9 cellular contexts compared by ENCODE assay signal in genomic region chr15:62110000-62110851, GRCh38. TPM values are rescaled to one million over a fixed set of nuclear protein-coding genes. Genes with fewer than 3 reads are reported as not detected.
DNase-seq lines count a peak whose midpoint lies in the region; ATAC-seq and TF ChIP-seq lines count a peak whose summit lies in the region.
"Had no signal": no experiment of that assay in that cellular context is flagged by ENCODE, and none has a peak within 500 bp of the region (broad histone marks: within the 10 kb centered on the region; RNA-seq: fewer than 3 reads in every experiment).

No MANE protein-coding gene starts in this region.

- no peak overlapping the region for H3K4me3 Mint-ChIP-seq in activated naive CD8-positive, alpha-beta T cell treated with anti-CD3 and anti-CD28 coated beads for 36 hours

- no peak overlapping the region for H4K8ac ChIP-seq in IMR-90 (ENCODE audit: low read depth in 2 of 2, low read length in 2 of 2)

- no peak overlapping the region for H3K4me3 ChIP-seq in IMR-90 (ENCODE audit: insufficient read depth, low read depth, low read length)

- H2BK120ac ChIP-seq in IMR-90 (ENCODE audit: low read depth, low read length): no peak overlapping the region

- CTCF ChIA-PET in IMR-90 (lab: Yijun Ruan, JAX): no interaction called here

- H3K27me3 Mint-ChIP-seq in activated naive CD8-positive, alpha-beta T cell treated with anti-CD3 and anti-CD28 coated beads for 36 hours: peaks cover 9% of the 10 kb centered on the region

- no peak overlapping the region for H4K91ac ChIP-seq in IMR-90 (ENCODE audit: insufficient read depth, low read depth, low read length)

- POLR2A ChIA-PET in IMR-90 (lab: Charles Lee; ENCODE audit: unreplicated experiment): no interaction called here

- H3K14ac ChIP-seq in IMR-90 (replicated peaks; ENCODE audit: low read depth, low read length): no peak overlapping the region

- no peak overlapping the region for H3K56ac ChIP-seq in IMR-90 (ENCODE audit: extremely low read depth, insufficient read depth, low read length)

- no peaks in the 10 kb centered on the region for H3K9me3 Mint-ChIP-seq in activated naive CD8-positive, alpha-beta T cell treated with anti-CD3 and anti-CD28 coated beads for 36 hours

- H2BK5ac ChIP-seq in IMR-90 (ENCODE audit: low read depth, low read length, poor library complexity, severe bottlenecking): no peak overlapping the region

- H3K23ac ChIP-seq in IMR-90 (ENCODE audit: low read depth, low read length): no peak overlapping the region

- no peak for TF ChIP-seq CTCF in IMR-90 (conservative IDR thresholded peaks at IDR 0.05; ENCODE audit: low read depth, low read length)

- peaks cover 2% of the 10 kb centered on the region; the same call in 1 of the 2 replicates for H3K9me1 ChIP-seq in IMR-90 (ENCODE audit: insufficient read depth, low read length)

- in situ Hi-C loops in IMR-90 (cut with MboI; ENCODE audit: low sequenced_read_pairs): no loop called here

- 40% methylated on average over 2 of the region's 6 CpGs; no CpG with 5 or more reads in 1 of the 2 experiments for WGBS in IMR-90 (ENCODE audit: extremely low coverage in 2 of 2, insufficient read length in 1 of 2), 2 experiments

- no peaks in the 10 kb centered on the region for H3K79me1 ChIP-seq in IMR-90 (ENCODE audit: low read depth in 1 of 2, low read length in 2 of 2)

- no peak overlapping the region for H3K18ac ChIP-seq in IMR-90 (ENCODE audit: low read depth, low read length)

- peak; percentile 60 for DNase-seq in A172 (ENCODE audit: low spot score)
- DNase-seq in IMR-90: peak; percentile 62
- DNase-seq in activated naive CD8-positive, alpha-beta T cell treated with anti-CD3 and anti-CD28 coated beads for 36 hours: no peak
- DNase-seq in kidney glomerular epithelial cell (lab: John Stamatoyannopoulos, UW): peak; percentile 45
- DNase-seq in NOMO-1 (lab: John Stamatoyannopoulos, UW; ENCODE audit: unreplicated experiment in 2 of 2): no peak
- DNase-seq: hippocampal formation had no signal

- H3K4me1 Mint-ChIP-seq in activated naive CD8-positive, alpha-beta T cell treated with anti-CD3 and anti-CD28 coated beads for 36 hours: peaks cover 14% of the 10 kb centered on the region

- H4K5ac ChIP-seq in IMR-90 (ENCODE audit: low read depth, low read length): no peak overlapping the region

- no TSS peak for BruUV-seq in IMR-90 (replicated peaks; lab: Mats Ljungman, UMichigan)

- no peak for TF ChIP-seq POLR2A in IMR-90 (IDR thresholded peaks at IDR 0.05; ENCODE audit: low read depth, low read length)

- H3K4me2 ChIP-seq in IMR-90 (ENCODE audit: low read depth, low read length): no peak overlapping the region; the same call in 1 of the 2 replicates

- H3K27ac Mint-ChIP-seq in activated naive CD8-positive, alpha-beta T cell treated with anti-CD3 and anti-CD28 coated beads for 36 hours: peak overlapping the region; percentile 69

- H3K27me3 ChIP-seq in IMR-90 (ENCODE audit: control insufficient read depth, insufficient read depth, low read length): no peaks in the 10 kb centered on the region; the same call in 1 of the 2 replicates

- H3K9me3 ChIP-seq in IMR-90 (ENCODE audit: control insufficient read depth, insufficient read depth, low read length): no peaks in the 10 kb centered on the region

- dilution Hi-C loops in IMR-90 (cut with HindIII; ENCODE audit: low sequenced_read_pairs, unreplicated experiment): no loop called here

- no peak overlapping the region for H2AK9ac ChIP-seq in IMR-90 (replicated peaks; ENCODE audit: low read depth, low read length, poor library complexity)

- no peak overlapping the region for H3K27ac ChIP-seq in IMR-90 (ENCODE audit: insufficient read depth, low read length)

- H2AK5ac ChIP-seq in IMR-90 (ENCODE audit: low read depth, low read length): no peak overlapping the region

- no peaks in the 10 kb centered on the region for H4K20me1 ChIP-seq in IMR-90 (ENCODE audit: insufficient read depth, low read length)

- H3K9ac ChIP-seq in IMR-90 (ENCODE audit: low read depth, low read length): no peak overlapping the region

- H2BK20ac ChIP-seq in IMR-90 (ENCODE audit: low read depth, low read length): no peak overlapping the region

- H3K4me1 ChIP-seq in IMR-90 (ENCODE audit: control insufficient read depth, insufficient read depth, low read length): peaks cover 5% of the 10 kb centered on the region

- ATAC-seq in IMR-90 (ENCODE audit: low read depth) (peak; percentile 45), GM18907 (IDR thresholded peaks at IDR 0.05; ENCODE audit: unreplicated experiment) (no peak), HG03108 (IDR thresholded peaks at IDR 0.05; ENCODE audit: unreplicated experiment) (no peak), GM18502 (IDR thresholded peaks at IDR 0.05; ENCODE audit: poor library complexity, unreplicated experiment) (no peak)

- no peaks in the 10 kb centered on the region for H3K36me3 ChIP-seq in IMR-90 (ENCODE audit: control insufficient read depth, insufficient read depth, low read length)

- TF ChIP-seq RAD21 in IMR-90 (IDR thresholded peaks at IDR 0.05; ENCODE audit: low read length): no peak

- no peak overlapping the region for H3K4ac ChIP-seq in IMR-90 (ENCODE audit: low read depth, low read length)

- no peak overlapping the region for H2BK15ac ChIP-seq in IMR-90 (ENCODE audit: low read depth, low read length)

- intact Hi-C loops in IMR-90 (cut with micrococcal nuclease): no loop called here

- no peak overlapping the region for H2AFZ ChIP-seq in IMR-90 (replicated peaks; ENCODE audit: low read length, poor library complexity)

- no peaks in the 10 kb centered on the region for H3K36me3 Mint-ChIP-seq in activated naive CD8-positive, alpha-beta T cell treated with anti-CD3 and anti-CD28 coated beads for 36 hours

TF ChIP-seq in IMR-90, 13 proteins besides CTCF, POLR2A, EP300 and RAD21:
- TF ChIP-seq FOS (IDR thresholded peaks at IDR 0.05; ENCODE audit: low read depth, low read length): 0 out of 2 replicates have a peak, but pooled peaks have one; percentile 15
- no peak for TF ChIP-seq BHLHE40 (IDR thresholded peaks at IDR 0.05; ENCODE audit: low read depth, low read length)

RNA-seq across cellular contexts. Expression of gene C2CD4A, which starts 43.4 kb away (rescaled TPM):
- total RNA-seq in A172 (2014; rRNA removed; shearing (Covaris generic)): 0.26 TPM in 1 of 2 replicates, not detected in the other
- not detected in 2 replicates for total RNA-seq in IMR-90 (2012; rRNA removed)
- not detected in 2 replicates for polyA plus RNA-seq in IMR-90 (2012; rRNA removed)
- polyA plus RNA-seq in IMR-90 (2012; cell fraction: cytosol; rRNA removed): not detected in 2 replicates
- polyA plus RNA-seq in IMR-90 (2012; cell fraction: nucleus; rRNA removed; ENCODE audit: low replicate concordance): not detected in 2 replicates
- total RNA-seq in activated naive CD8-positive, alpha-beta T cell treated with anti-CD3 and anti-CD28 coated beads for 36 hours: under 1 TPM; 0.12 to 0.20 TPM

RNA-seq across cellular contexts. Expression of gene VPS13C, which starts 50.0 kb away (rescaled TPM):
- total RNA-seq in A172 (2014; rRNA removed; shearing (Covaris generic)): 25.9 and 47.1 TPM in 2 replicates
- 32.8 and 48.6 TPM in 2 replicates for total RNA-seq in IMR-90 (2012; rRNA removed)
- polyA plus RNA-seq in IMR-90 (2012; rRNA removed): 4.5 and 8.1 TPM in 2 replicates
- 1.2 and 1.5 TPM in 2 replicates for polyA plus RNA-seq in IMR-90 (2012; cell fraction: cytosol; rRNA removed)
- polyA plus RNA-seq in IMR-90 (2012; cell fraction: nucleus; rRNA removed; ENCODE audit: low replicate concordance): 1.3 and 12.9 TPM in 2 replicates
- total RNA-seq in activated naive CD8-positive, alpha-beta T cell treated with anti-CD3 and anti-CD28 coated beads for 36 hours: 10 to 100 TPM; 29.8 to 31.5 TPM

RNA-seq across cellular contexts. Expression of gene C2CD4B, which starts 54.9 kb away (rescaled TPM):
- total RNA-seq in A172 (2014; rRNA removed; shearing (Covaris generic)): not detected in 2 replicates
- not detected in 2 replicates for total RNA-seq in IMR-90 (2012; rRNA removed)
- polyA plus RNA-seq in IMR-90 (2012; rRNA removed): not detected in 2 replicates
- polyA plus RNA-seq in IMR-90 (2012; cell fraction: cytosol; rRNA removed): not detected in 2 replicates
- polyA plus RNA-seq in IMR-90 (2012; cell fraction: nucleus; rRNA removed; ENCODE audit: low replicate concordance): not detected in 2 replicates
- total RNA-seq in activated naive CD8-positive, alpha-beta T cell treated with anti-CD3 and anti-CD28 coated beads for 36 hours: not detected

Comparison
In these comparisons a context has a peak if more than half of its experiments do, and no peak if none do; other contexts are left out.
1. DNase-seq: peak in A172 (single experiment), IMR-90 (single experiment) and kidney glomerular epithelial cell (single experiment); none in activated naive CD8-positive, alpha-beta T cell treated with anti-CD3 and anti-CD28 coated beads for 36 hours (single experiment) and NOMO-1 (0 of 2).